Comparison of ENCODE assay signal across 8 cellular contexts in the genomic region with DNA sequence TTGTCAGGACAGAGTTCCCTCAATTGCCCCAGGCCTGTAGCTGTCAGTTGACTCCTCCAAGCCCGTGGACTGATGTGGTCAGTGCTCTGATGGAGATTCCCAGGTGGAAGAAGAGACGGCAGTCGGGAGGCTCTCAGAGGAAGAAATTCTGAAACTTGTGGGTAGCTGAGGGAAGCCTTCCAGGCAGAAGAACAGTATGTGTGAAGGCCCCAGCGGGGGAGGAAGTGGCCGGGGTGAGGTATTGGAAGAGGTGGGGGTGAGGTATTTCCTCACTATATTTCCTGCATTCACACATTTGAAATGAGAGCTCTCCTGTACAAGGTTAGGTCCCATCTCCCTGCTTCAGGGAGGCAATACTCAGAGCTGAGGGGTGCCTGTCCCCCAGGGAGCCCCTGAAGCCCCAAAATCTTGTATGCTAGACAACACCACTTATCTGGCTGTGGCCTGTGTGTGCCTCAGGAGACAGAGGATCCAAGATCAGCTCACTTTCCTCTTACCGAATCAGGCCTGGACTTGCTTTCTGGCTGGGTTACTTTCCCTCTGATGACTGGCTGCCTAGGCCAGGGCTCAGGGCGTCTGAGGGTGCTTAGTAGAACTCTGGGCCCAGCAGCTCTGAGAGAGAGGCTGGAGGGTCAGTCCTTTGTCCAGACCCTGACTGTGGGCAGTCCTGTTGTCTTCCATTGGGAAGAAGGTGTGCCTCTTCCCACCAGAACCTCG. TPM values are rescaled to one million over a fixed set of nuclear protein-coding genes. Genes with fewer than 3 reads are reported as not detected.
DNase-seq lines count a peak whose midpoint lies in the region; ATAC-seq and TF ChIP-seq lines count a peak whose summit lies in the region.

No MANE protein-coding gene starts in this region.

- peak overlapping the region; percentile 12 for H3K27ac Mint-ChIP-seq in GM23338

- 19 to 38% methylated on average over 6 to 8 of the region's 8 CpGs for WGBS in upper lobe of left lung, 2 donors

- H3K4me1 ChIP-seq in GM23338 (ENCODE audit: insufficient read depth): peaks cover 5% of the 10 kb centered on the region
- H3K4me1 ChIP-seq in osteoblast (ENCODE audit: insufficient read depth, low read length): peaks cover 51% of the 10 kb centered on the region
- H3K4me1 ChIP-seq in upper lobe of left lung: peaks cover 26 to 55% (median 41%) of the 10 kb centered on the region in 4 donors

- H3K4me2 ChIP-seq in GM23338: no peak overlapping the region
- H3K4me2 ChIP-seq in osteoblast (ENCODE audit: insufficient read depth, low read length): no peak overlapping the region

- H3K79me2 ChIP-seq in GM23338 (replicated peaks; ENCODE audit: insufficient read depth): peaks cover 25% of the 10 kb centered on the region
- H3K79me2 ChIP-seq in osteoblast (ENCODE audit: insufficient read depth, low read length): peaks cover 99% of the 10 kb centered on the region

- H3K9me2 ChIP-seq in GM23338 (ENCODE audit: insufficient read depth): no peaks in the 10 kb centered on the region

- no peaks in the 10 kb centered on the region; the same call in 2 of the 3 replicates for H3K9me3 Mint-ChIP-seq in GM23338

- no peak for TF ChIP-seq CTCF in GM23338 (conservative IDR thresholded peaks at IDR 0.05; ENCODE audit: low read depth in 2 of 2)
- no peak for TF ChIP-seq CTCF in WERI-Rb-1 (IDR thresholded peaks at IDR 0.05; ENCODE audit: low read depth, low read length)
- no peak for TF ChIP-seq CTCF in osteoblast (IDR thresholded peaks at IDR 0.05; ENCODE audit: extremely low read depth, low read depth, low read length)
- TF ChIP-seq CTCF in upper lobe of left lung (IDR thresholded peaks at IDR 0.05): no peak

- H3K9me3 ChIP-seq in WERI-Rb-1 (ENCODE audit: severe bottlenecking) (no peaks in the 10 kb centered on the region), osteoblast (ENCODE audit: low read depth, low read length) (no peaks in the 10 kb centered on the region), upper lobe of left lung (no peaks in the 10 kb centered on the region)

- H3K27me3 Mint-ChIP-seq in GM23338 (ENCODE audit: insufficient read depth, low read depth, poor library complexity): peaks cover 5% of the 10 kb centered on the region

- no peak overlapping the region for H3K4me3 Mint-ChIP-seq in GM23338

- peaks cover 8% of the 10 kb centered on the region; the same call in 2 of the 3 replicates for H3K36me3 Mint-ChIP-seq in GM23338 (ENCODE audit: low read depth)

- H3K4me3 ChIP-seq in GM23338 (no peak overlapping the region), WERI-Rb-1 (ENCODE audit: low read depth, low read length) (no peak overlapping the region), osteoblast (ENCODE audit: insufficient read depth, low read length) (no peak overlapping the region), upper lobe of left lung (no peak overlapping the region)

- no peak for DNase-seq in GM23338 (ENCODE audit: low spot score)
- DNase-seq in WERI-Rb-1: no peak
- no peak for DNase-seq in caudate nucleus (lab: John Stamatoyannopoulos, UW)
- DNase-seq in osteoblast (ENCODE audit: insufficient read length, low spot score, missing footprints): no peak
- peak in 1 of 2 donors; percentile 45 for DNase-seq in upper lobe of left lung
- no peak for DNase-seq in NCI-H2227 (lab: John Stamatoyannopoulos, UW; ENCODE audit: unreplicated experiment)
- DNase-seq in NCI-H446 treated with DMSO at 0.1 percent for 48 hours (lab: John Stamatoyannopoulos, UW): no peak

- TF ChIP-seq EP300 in upper lobe of left lung (IDR thresholded peaks at IDR 0.05): no peak

- H3F3A ChIP-seq in GM23338 (replicated peaks; ENCODE audit: low read depth): no peaks in the 10 kb centered on the region

- no peak overlapping the region for H2AFZ ChIP-seq in GM23338
- H2AFZ ChIP-seq in osteoblast (ENCODE audit: low read length): no peak overlapping the region

- H3K4me1 Mint-ChIP-seq in GM23338: peaks cover 12% of the 10 kb centered on the region

- no peaks in the 10 kb centered on the region for H3K27me3 ChIP-seq in GM23338 (ENCODE audit: insufficient read depth)
- H3K27me3 ChIP-seq in WERI-Rb-1 (ENCODE audit: insufficient read depth, low read depth, severe bottlenecking): no peaks in the 10 kb centered on the region
- no peaks in the 10 kb centered on the region for H3K27me3 ChIP-seq in osteoblast (ENCODE audit: insufficient read depth, low read length)
- no peaks in the 10 kb centered on the region for H3K27me3 ChIP-seq in upper lobe of left lung

- H4K20me1 ChIP-seq in GM23338 (replicated peaks; ENCODE audit: insufficient read depth): peaks cover 27% of the 10 kb centered on the region
- H4K20me1 ChIP-seq in osteoblast (ENCODE audit: insufficient read depth, low read length): peaks cover 91% of the 10 kb centered on the region

- H3K27ac ChIP-seq in GM23338 (ENCODE audit: low read depth) (0 out of 2 replicates have a peak overlapping the region, but pooled peaks have one; percentile 55), WERI-Rb-1 (peak overlapping the region; percentile 2; the same call in 1 of the 2 replicates), caudate nucleus (ENCODE audit: low read depth, low read length) (peak overlapping the region; percentile 73), osteoblast (ENCODE audit: low read depth, low read length) (peak overlapping the region; percentile 84), upper lobe of left lung (peak overlapping the region; percentile 37 to 76 (median 60))

- H3K36me3 ChIP-seq in GM23338 (ENCODE audit: insufficient read depth) (no peaks in the 10 kb centered on the region), WERI-Rb-1 (peaks cover 5% of the 10 kb centered on the region; the same call in 1 of the 2 replicates), osteoblast (ENCODE audit: insufficient read depth, low read length) (peaks cover 23% of the 10 kb centered on the region), upper lobe of left lung (peaks cover 2 to 20% (median 8%) of the 10 kb centered on the region in 4 donors)

- ATAC-seq in GM23338 (no peak), upper lobe of left lung (ENCODE audit: low FRiP score in 2 of 2) (peak in 1 of 2 donors; percentile 46), HG03521 (IDR thresholded peaks at IDR 0.05; ENCODE audit: unreplicated experiment) (no peak)

- no peak for TF ChIP-seq POLR2A in upper lobe of left lung (IDR thresholded peaks at IDR 0.05)

TF ChIP-seq in GM23338, 12 proteins besides CTCF, POLR2A, EP300 and RAD21:
- no peak for TF ChIP-seq ZNF331 (CRISPR knock-in tag; IDR thresholded peaks at IDR 0.05; ENCODE audit: low read depth)

RNA-seq across cellular contexts. Expression of a gene that starts 49.3 kb away (rescaled TPM):
- 23.5 and 29.7 TPM in 2 replicates for total RNA-seq in GM23338 (2014; rRNA removed; shearing (Covaris generic))
- polyA plus RNA-seq in GM23338 (2016; fragmentation: Nextera tagmentation; extraction: Ambion mirVana): 100 and 123 TPM in 2 replicates
- total RNA-seq in osteoblast (135 and 141 TPM in 2 replicates), upper lobe of left lung (100 to 1,000 TPM in 5 of 6 donors, 10 to 100 TPM in 1; 79.6 to 425 (median 169) TPM)

Comparison
In these comparisons a context has a peak if more than half of its experiments do, and no peak if none do; other contexts are left out.
1. H3K27ac ChIP-seq: peak in every context shown above with its lines; median percentile 84 in osteoblast; 73 in caudate nucleus; 60 in upper lobe of left lung; 55 in GM23338; 2 in WERI-Rb-1.